In genomic region chr11:73376168-73376802, GRCh38 we compare ENCODE assay signal across 1 cellular context.
TF ChIP-seq lines count a peak whose summit lies in the region.

RELT (plus strand) TSS chr11:73376399; CDS start chr11:73389137, 12,738 bp downstream.

TF ChIP-seq in HepG2, 621 proteins besides CTCF, POLR2A, EP300 and RAD21 (continued from another document and continues in another):
- TF ChIP-seq ZXDC (CRISPR knock-in tag; IDR thresholded peaks at IDR 0.05): peak; percentile 28; the same call in 1 of the 2 replicates
- TF ChIP-seq THRA (CRISPR knock-in tag; IDR thresholded peaks at IDR 0.05; ENCODE audit: borderline replicate concordance): no peak
- no peak for TF ChIP-seq ZNF460 (CRISPR knock-in tag; IDR thresholded peaks at IDR 0.05; ENCODE audit: borderline replicate concordance)
- no peak for TF ChIP-seq POLR2AphosphoS2 (IDR thresholded peaks at IDR 0.05; ENCODE audit: low read depth, low read length)
- TF ChIP-seq CEBPG (CRISPR knock-in tag; IDR thresholded peaks at IDR 0.05): no peak
- no peak for TF ChIP-seq ZNF615 (CRISPR knock-in tag; IDR thresholded peaks at IDR 0.05; ENCODE audit: borderline replicate concordance)
- TF ChIP-seq ZNF337 (CRISPR knock-in tag; IDR thresholded peaks at IDR 0.05; ENCODE audit: borderline replicate concordance, low read depth): no peak
- TF ChIP-seq ZKSCAN5 (CRISPR knock-in tag; IDR thresholded peaks at IDR 0.05): no peak
- no peak for TF ChIP-seq GATAD1 (CRISPR knock-in tag; IDR thresholded peaks at IDR 0.05)
- TF ChIP-seq GABPA (IDR thresholded peaks at IDR 0.05; ENCODE audit: low read depth, low read length): no peak
- TF ChIP-seq GABPA (CRISPR knock-in tag; IDR thresholded peaks at IDR 0.05; ENCODE audit: low read depth): no peak
- TF ChIP-seq NFIB (CRISPR knock-in tag; IDR thresholded peaks at IDR 0.05; ENCODE audit: borderline replicate concordance): no peak
- TF ChIP-seq ZNF674 (CRISPR knock-in tag; IDR thresholded peaks at IDR 0.05; ENCODE audit: low read depth): no peak
- no peak for TF ChIP-seq BCLAF1 (IDR thresholded peaks at IDR 0.05)
- TF ChIP-seq CBX1 (IDR thresholded peaks at IDR 0.05; ENCODE audit: low read depth): peak; percentile 35
- no peak for TF ChIP-seq KDM6A (CRISPR knock-in tag; IDR thresholded peaks at IDR 0.05; ENCODE audit: low read depth)
- no peak for TF ChIP-seq DNMT1 (CRISPR knock-in tag; IDR thresholded peaks at IDR 0.05)
- TF ChIP-seq MAX (IDR thresholded peaks at IDR 0.05): peak; percentile 50
- no peak for TF ChIP-seq TCF7L2 (IDR thresholded peaks at IDR 0.05; ENCODE audit: low read depth, low read length)
- TF ChIP-seq ZNF121 (CRISPR knock-in tag; IDR thresholded peaks at IDR 0.05): no peak
- no peak for TF ChIP-seq SP2 (CRISPR knock-in tag; IDR thresholded peaks at IDR 0.05)
- TF ChIP-seq HOXD1 (CRISPR knock-in tag; IDR thresholded peaks at IDR 0.05): no peak
- TF ChIP-seq ARNTL (CRISPR knock-in tag; IDR thresholded peaks at IDR 0.05): no peak
- TF ChIP-seq ZNF430 (CRISPR knock-in tag; IDR thresholded peaks at IDR 0.05): no peak
- no peak; the same call in 1 of the 2 replicates for TF ChIP-seq ZNF343 (CRISPR knock-in tag; IDR thresholded peaks at IDR 0.05)
- TF ChIP-seq ZNF30 (CRISPR knock-in tag; IDR thresholded peaks at IDR 0.05): no peak
- no peak for TF ChIP-seq ZNF383 (CRISPR knock-in tag; IDR thresholded peaks at IDR 0.05; ENCODE audit: borderline replicate concordance)
- TF ChIP-seq HDAC1 (CRISPR knock-in tag; IDR thresholded peaks at IDR 0.05): no peak
- TF ChIP-seq ZNF282 (IDR thresholded peaks at IDR 0.05; ENCODE audit: partially characterized antibody): no peak
- no peak; the same call in 1 of the 2 replicates for TF ChIP-seq EEA1 (CRISPR knock-in tag; IDR thresholded peaks at IDR 0.05; ENCODE audit: borderline replicate concordance)
- no peak for TF ChIP-seq ZFP37 (CRISPR knock-in tag; IDR thresholded peaks at IDR 0.05; ENCODE audit: borderline replicate concordance)
- peak; percentile 53; the same call in 1 of the 2 replicates for TF ChIP-seq ZGPAT (CRISPR knock-in tag; IDR thresholded peaks at IDR 0.05)
- TF ChIP-seq ZSCAN21 (CRISPR knock-in tag; IDR thresholded peaks at IDR 0.05; ENCODE audit: borderline replicate concordance): no peak
- TF ChIP-seq TERF1 (CRISPR knock-in tag; IDR thresholded peaks at IDR 0.05): no peak
- TF ChIP-seq HNRNPUL1 (IDR thresholded peaks at IDR 0.05; ENCODE audit: low read depth, low read length): no peak
- TF ChIP-seq ZNF746 (CRISPR knock-in tag; IDR thresholded peaks at IDR 0.05): no peak; the same call in 1 of the 2 replicates
- TF ChIP-seq NR0B2 (CRISPR knock-in tag; IDR thresholded peaks at IDR 0.05): no peak
- TF ChIP-seq KDM5A (IDR thresholded peaks at IDR 0.05; ENCODE audit: borderline replicate concordance, low read length): peak; percentile 31; the same call in 1 of the 2 replicates
- TF ChIP-seq IKZF1 (IDR thresholded peaks at IDR 0.05): no peak
- no peak for TF ChIP-seq THYN1 (CRISPR knock-in tag; IDR thresholded peaks at IDR 0.05; ENCODE audit: borderline replicate concordance, low read depth)
- no peak for TF ChIP-seq GATA4 (IDR thresholded peaks at IDR 0.05; ENCODE audit: borderline replicate concordance, low read depth)
- TF ChIP-seq TMF1 (CRISPR knock-in tag; IDR thresholded peaks at IDR 0.05; ENCODE audit: low read depth): no peak
- TF ChIP-seq TFAP4 (IDR thresholded peaks at IDR 0.05; ENCODE audit: borderline replicate concordance, low read depth): no peak
- no peak for TF ChIP-seq ZNF431 (CRISPR knock-in tag; IDR thresholded peaks at IDR 0.05; ENCODE audit: borderline replicate concordance, low read depth)
- no peak for TF ChIP-seq ZNF17 (CRISPR knock-in tag; IDR thresholded peaks at IDR 0.05)
- TF ChIP-seq ZNF777 (CRISPR knock-in tag; IDR thresholded peaks at IDR 0.05): peak; percentile 82
- TF ChIP-seq ZNF280B (CRISPR knock-in tag; IDR thresholded peaks at IDR 0.05; ENCODE audit: borderline replicate concordance): no peak
- no peak for TF ChIP-seq MED13 (CRISPR knock-in tag; IDR thresholded peaks at IDR 0.05)
- no peak for TF ChIP-seq RORA (CRISPR knock-in tag; IDR thresholded peaks at IDR 0.05)
- peak; percentile 53; the same call in 1 of the 2 replicates for TF ChIP-seq ATF6 (CRISPR knock-in tag; conservative IDR thresholded peaks at IDR 0.05)
- no peak for TF ChIP-seq FLYWCH1 (CRISPR knock-in tag; IDR thresholded peaks at IDR 0.05)
- TF ChIP-seq ZNF724P (CRISPR knock-in tag; IDR thresholded peaks at IDR 0.05; ENCODE audit: borderline replicate concordance): no peak; the same call in 1 of the 2 replicates
- no peak for TF ChIP-seq ZBTB37 (CRISPR knock-in tag; IDR thresholded peaks at IDR 0.05)
